ENCODE assay signal across 1 cellular context in the genomic region with DNA sequence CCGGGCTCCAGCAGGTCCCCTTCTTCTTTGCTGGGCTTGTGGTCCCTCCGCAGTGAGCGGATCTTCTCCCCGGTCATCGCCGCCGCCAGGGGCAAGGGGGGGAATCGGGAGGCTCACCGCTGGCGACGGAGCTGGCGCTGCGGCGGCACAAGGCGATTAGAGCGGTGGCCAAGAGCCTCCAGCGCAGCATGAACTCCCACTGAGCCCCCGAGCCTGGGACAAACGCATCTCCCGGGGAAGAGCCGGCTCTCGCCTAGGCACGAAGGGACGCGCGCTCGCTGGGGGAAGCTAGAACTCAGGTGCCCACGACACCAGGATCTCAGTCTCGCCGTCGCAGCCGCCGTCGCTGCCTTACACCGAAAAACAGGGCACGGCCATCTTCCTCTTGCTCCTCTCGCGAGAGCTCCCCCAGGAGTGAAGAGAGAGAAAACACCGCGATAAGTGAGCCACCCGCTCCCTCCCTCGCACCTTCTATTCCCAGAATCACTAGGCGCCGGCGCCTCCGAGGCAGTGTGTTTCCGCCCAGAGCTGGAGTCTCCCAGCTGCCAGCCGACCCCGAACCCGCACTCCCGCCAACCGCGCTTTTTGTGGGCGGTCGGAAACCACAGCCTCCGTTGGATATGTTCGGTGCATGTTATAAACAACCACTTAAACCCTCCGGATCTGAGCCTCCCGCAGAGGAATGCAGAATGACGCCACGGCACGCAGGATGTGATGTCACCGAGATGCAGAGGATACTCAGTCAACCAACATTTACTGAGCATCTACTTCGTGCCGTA.
TF ChIP-seq lines count a peak whose summit lies in the region.

A gene with protein sequence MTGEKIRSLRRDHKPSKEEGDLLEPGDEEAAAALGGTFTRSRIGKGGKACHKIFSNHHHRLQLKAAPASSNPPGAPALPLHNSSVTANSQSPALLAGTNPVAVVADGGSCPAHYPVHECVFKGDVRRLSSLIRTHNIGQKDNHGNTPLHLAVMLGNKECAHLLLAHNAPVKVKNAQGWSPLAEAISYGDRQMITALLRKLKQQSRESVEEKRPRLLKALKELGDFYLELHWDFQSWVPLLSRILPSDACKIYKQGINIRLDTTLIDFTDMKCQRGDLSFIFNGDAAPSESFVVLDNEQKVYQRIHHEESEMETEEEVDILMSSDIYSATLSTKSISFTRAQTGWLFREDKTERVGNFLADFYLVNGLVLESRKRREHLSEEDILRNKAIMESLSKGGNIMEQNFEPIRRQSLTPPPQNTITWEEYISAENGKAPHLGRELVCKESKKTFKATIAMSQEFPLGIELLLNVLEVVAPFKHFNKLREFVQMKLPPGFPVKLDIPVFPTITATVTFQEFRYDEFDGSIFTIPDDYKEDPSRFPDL (minus strand): TSS at position 391 of the 779 bp plus-strand sequence. CDS start 314 bp downstream, at position 77.

TF ChIP-seq in K562, 482 proteins besides CTCF, POLR2A, EP300 and RAD21 (continued from another document and continues in another):
- TF ChIP-seq, protein P1, sequence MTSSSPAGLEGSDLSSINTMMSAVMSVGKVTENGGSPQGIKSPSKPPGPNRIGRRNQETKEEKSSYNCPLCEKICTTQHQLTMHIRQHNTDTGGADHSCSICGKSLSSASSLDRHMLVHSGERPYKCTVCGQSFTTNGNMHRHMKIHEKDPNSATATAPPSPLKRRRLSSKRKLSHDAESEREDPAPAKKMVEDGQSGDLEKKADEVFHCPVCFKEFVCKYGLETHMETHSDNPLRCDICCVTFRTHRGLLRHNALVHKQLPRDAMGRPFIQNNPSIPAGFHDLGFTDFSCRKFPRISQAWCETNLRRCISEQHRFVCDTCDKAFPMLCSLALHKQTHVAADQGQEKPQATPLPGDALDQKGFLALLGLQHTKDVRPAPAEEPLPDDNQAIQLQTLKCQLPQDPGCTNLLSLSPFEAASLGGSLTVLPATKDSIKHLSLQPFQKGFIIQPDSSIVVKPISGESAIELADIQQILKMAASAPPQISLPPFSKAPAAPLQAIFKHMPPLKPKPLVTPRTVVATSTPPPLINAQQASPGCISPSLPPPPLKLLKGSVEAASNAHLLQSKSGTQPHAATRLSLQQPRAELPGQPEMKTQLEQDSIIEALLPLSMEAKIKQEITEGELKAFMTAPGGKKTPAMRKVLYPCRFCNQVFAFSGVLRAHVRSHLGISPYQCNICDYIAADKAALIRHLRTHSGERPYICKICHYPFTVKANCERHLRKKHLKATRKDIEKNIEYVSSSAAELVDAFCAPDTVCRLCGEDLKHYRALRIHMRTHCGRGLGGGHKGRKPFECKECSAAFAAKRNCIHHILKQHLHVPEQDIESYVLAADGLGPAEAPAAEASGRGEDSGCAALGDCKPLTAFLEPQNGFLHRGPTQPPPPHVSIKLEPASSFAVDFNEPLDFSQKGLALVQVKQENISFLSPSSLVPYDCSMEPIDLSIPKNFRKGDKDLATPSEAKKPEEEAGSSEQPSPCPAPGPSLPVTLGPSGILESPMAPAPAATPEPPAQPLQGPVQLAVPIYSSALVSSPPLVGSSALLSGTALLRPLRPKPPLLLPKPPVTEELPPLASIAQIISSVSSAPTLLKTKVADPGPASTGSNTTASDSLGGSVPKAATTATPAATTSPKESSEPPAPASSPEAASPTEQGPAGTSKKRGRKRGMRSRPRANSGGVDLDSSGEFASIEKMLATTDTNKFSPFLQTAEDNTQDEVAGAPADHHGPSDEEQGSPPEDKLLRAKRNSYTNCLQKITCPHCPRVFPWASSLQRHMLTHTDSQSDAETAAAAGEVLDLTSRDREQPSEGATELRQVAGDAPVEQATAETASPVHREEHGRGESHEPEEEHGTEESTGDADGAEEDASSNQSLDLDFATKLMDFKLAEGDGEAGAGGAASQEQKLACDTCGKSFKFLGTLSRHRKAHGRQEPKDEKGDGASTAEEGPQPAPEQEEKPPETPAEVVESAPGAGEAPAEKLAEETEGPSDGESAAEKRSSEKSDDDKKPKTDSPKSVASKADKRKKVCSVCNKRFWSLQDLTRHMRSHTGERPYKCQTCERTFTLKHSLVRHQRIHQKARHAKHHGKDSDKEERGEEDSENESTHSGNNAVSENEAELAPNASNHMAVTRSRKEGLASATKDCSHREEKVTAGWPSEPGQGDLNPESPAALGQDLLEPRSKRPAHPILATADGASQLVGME (CRISPR knock-in tag; IDR thresholded peaks at IDR 0.05) = 0 out of 2 replicates have a peak, but pooled peaks have one; percentile 11
- TF ChIP-seq TAF15 (IDR thresholded peaks at IDR 0.05; ENCODE audit: low read depth, low read length) (no peak), HDAC8 (tag; IDR thresholded peaks at IDR 0.05) (no peak), SAFB (IDR thresholded peaks at IDR 0.05; ENCODE audit: borderline replicate concordance, low read depth, low read length) (no peak), MYNN (IDR thresholded peaks at IDR 0.05) (no peak), MYNN (CRISPR knock-in tag; IDR thresholded peaks at IDR 0.05) (no peak), KDM1A (IDR thresholded peaks at IDR 0.05) (peak in 1 of 2 experiments; percentile 96; a peak in 2 of 4 replicates), NEUROD1 (IDR thresholded peaks at IDR 0.05; ENCODE audit: borderline replicate concordance, low read depth, low read length, partially characterized antibody) (peak; percentile 41), DACH1 (IDR thresholded peaks at IDR 0.05; ENCODE audit: partially characterized antibody) (no peak), SRSF9 (IDR thresholded peaks at IDR 0.05; ENCODE audit: borderline replicate concordance, low read depth, low read length) (no peak), HCFC1 (IDR thresholded peaks at IDR 0.05; ENCODE audit: low read depth, low read length) (peak; percentile 58), ZNF551 (CRISPR knock-in tag; IDR thresholded peaks at IDR 0.05) (no peak), MTA2 (IDR thresholded peaks at IDR 0.05; ENCODE audit: low read depth) (no peak), FOXA3 (CRISPR knock-in tag; conservative IDR thresholded peaks at IDR 0.05 in 1 of 2, IDR thresholded peaks at IDR 0.05 in 1 of 2) (0 out of 4 replicates have a peak, but pooled peaks of 1 of the 2 experiments have one; percentile 21), ZNF668 (CRISPR knock-in tag; IDR thresholded peaks at IDR 0.05) (no peak), BCL6 (CRISPR knock-in tag; IDR thresholded peaks at IDR 0.05) (0 out of 2 replicates have a peak, but pooled peaks have one; percentile 35), IRF2 (CRISPR knock-in tag; IDR thresholded peaks at IDR 0.05) (no peak), HLTF (IDR thresholded peaks at IDR 0.05) (0 out of 2 replicates have a peak, but pooled peaks have one; percentile 63), ZNF253 (CRISPR knock-in tag; conservative IDR thresholded peaks at IDR 0.05) (no peak), NCOR1 (IDR thresholded peaks at IDR 0.05) (peak; percentile 62), TBP (optimal IDR thresholded peaks at IDR 0.05; ENCODE audit: low read depth, low read length) (peak; percentile 96), E2F3 (CRISPR knock-in tag; IDR thresholded peaks at IDR 0.05) (peak; percentile 75; the same call in 1 of the 2 replicates), SMARCA5 (IDR thresholded peaks at IDR 0.05) (no peak; the same call in none of the 2 replicates), PRMT5 (CRISPR knock-in tag; IDR thresholded peaks at IDR 0.05) (no peak), ZNF146 (CRISPR knock-in tag; IDR thresholded peaks at IDR 0.05; ENCODE audit: unreplicated experiment) (peak; percentile 10), PHB (CRISPR knock-in tag; IDR thresholded peaks at IDR 0.05) (no peak), ZNF121 (CRISPR knock-in tag; conservative IDR thresholded peaks at IDR 0.05) (no peak), ZNF134 (CRISPR knock-in tag; conservative IDR thresholded peaks at IDR 0.05) (peak; percentile 71)
- TF ChIP-seq, protein P2, sequence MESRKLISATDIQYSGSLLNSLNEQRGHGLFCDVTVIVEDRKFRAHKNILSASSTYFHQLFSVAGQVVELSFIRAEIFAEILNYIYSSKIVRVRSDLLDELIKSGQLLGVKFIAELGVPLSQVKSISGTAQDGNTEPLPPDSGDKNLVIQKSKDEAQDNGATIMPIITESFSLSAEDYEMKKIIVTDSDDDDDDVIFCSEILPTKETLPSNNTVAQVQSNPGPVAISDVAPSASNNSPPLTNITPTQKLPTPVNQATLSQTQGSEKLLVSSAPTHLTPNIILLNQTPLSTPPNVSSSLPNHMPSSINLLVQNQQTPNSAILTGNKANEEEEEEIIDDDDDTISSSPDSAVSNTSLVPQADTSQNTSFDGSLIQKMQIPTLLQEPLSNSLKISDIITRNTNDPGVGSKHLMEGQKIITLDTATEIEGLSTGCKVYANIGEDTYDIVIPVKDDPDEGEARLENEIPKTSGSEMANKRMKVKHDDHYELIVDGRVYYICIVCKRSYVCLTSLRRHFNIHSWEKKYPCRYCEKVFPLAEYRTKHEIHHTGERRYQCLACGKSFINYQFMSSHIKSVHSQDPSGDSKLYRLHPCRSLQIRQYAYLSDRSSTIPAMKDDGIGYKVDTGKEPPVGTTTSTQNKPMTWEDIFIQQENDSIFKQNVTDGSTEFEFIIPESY (CRISPR knock-in tag; IDR thresholded peaks at IDR 0.05) = peak; percentile 46; the same call in 1 of the 2 replicates
- TF ChIP-seq, protein P3, sequence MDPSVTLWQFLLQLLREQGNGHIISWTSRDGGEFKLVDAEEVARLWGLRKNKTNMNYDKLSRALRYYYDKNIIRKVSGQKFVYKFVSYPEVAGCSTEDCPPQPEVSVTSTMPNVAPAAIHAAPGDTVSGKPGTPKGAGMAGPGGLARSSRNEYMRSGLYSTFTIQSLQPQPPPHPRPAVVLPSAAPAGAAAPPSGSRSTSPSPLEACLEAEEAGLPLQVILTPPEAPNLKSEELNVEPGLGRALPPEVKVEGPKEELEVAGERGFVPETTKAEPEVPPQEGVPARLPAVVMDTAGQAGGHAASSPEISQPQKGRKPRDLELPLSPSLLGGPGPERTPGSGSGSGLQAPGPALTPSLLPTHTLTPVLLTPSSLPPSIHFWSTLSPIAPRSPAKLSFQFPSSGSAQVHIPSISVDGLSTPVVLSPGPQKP (CRISPR knock-in tag; IDR thresholded peaks at IDR 0.05) = no peak
- TF ChIP-seq, protein P4, sequence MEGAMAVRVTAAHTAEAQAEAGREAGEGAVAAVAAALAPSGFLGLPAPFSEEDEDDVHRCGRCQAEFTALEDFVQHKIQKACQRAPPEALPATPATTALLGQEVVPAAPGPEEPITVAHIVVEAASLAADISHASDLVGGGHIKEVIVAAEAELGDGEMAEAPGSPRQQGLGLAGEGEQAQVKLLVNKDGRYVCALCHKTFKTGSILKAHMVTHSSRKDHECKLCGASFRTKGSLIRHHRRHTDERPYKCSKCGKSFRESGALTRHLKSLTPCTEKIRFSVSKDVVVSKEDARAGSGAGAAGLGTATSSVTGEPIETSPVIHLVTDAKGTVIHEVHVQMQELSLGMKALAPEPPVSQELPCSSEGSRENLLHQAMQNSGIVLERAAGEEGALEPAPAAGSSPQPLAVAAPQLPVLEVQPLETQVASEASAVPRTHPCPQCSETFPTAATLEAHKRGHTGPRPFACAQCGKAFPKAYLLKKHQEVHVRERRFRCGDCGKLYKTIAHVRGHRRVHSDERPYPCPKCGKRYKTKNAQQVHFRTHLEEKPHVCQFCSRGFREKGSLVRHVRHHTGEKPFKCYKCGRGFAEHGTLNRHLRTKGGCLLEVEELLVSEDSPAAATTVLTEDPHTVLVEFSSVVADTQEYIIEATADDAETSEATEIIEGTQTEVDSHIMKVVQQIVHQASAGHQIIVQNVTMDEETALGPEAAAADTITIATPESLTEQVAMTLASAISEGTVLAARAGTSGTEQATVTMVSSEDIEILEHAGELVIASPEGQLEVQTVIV (CRISPR knock-in tag; IDR thresholded peaks at IDR 0.05; ENCODE audit: borderline replicate concordance) = no peak
- TF ChIP-seq, protein P5, sequence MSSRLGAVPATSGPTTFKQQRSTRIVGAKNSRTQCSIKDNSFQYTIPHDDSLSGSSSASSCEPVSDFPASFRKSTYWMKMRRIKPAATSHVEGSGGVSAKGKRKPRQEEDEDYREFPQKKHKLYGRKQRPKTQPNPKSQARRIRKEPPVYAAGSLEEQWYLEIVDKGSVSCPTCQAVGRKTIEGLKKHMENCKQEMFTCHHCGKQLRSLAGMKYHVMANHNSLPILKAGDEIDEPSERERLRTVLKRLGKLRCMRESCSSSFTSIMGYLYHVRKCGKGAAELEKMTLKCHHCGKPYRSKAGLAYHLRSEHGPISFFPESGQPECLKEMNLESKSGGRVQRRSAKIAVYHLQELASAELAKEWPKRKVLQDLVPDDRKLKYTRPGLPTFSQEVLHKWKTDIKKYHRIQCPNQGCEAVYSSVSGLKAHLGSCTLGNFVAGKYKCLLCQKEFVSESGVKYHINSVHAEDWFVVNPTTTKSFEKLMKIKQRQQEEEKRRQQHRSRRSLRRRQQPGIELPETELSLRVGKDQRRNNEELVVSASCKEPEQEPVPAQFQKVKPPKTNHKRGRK (tag; IDR thresholded peaks at IDR 0.05) = no peak
- TF ChIP-seq, protein P6, sequence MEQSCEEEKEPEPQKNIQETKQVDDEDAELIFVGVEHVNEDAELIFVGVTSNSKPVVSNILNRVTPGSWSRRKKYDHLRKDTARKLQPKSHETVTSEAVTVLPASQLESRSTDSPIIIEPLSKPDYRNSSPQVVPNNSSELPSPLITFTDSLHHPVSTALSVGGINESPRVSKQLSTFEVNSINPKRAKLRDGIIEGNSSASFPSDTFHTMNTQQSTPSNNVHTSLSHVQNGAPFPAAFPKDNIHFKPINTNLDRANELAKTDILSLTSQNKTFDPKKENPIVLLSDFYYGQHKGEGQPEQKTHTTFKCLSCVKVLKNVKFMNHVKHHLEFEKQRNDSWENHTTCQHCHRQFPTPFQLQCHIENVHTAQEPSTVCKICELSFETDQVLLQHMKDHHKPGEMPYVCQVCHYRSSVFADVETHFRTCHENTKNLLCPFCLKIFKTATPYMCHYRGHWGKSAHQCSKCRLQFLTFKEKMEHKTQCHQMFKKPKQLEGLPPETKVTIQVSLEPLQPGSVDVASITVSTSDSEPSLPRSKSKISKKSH (CRISPR knock-in tag; IDR thresholded peaks at IDR 0.05) = no peak
- TF ChIP-seq, protein P7, sequence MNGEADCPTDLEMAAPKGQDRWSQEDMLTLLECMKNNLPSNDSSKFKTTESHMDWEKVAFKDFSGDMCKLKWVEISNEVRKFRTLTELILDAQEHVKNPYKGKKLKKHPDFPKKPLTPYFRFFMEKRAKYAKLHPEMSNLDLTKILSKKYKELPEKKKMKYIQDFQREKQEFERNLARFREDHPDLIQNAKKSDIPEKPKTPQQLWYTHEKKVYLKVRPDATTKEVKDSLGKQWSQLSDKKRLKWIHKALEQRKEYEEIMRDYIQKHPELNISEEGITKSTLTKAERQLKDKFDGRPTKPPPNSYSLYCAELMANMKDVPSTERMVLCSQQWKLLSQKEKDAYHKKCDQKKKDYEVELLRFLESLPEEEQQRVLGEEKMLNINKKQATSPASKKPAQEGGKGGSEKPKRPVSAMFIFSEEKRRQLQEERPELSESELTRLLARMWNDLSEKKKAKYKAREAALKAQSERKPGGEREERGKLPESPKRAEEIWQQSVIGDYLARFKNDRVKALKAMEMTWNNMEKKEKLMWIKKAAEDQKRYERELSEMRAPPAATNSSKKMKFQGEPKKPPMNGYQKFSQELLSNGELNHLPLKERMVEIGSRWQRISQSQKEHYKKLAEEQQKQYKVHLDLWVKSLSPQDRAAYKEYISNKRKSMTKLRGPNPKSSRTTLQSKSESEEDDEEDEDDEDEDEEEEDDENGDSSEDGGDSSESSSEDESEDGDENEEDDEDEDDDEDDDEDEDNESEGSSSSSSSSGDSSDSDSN (IDR thresholded peaks at IDR 0.05; ENCODE audit: borderline replicate concordance in 1 of 2, low read depth in 2 of 2, low read length in 2 of 2) = peak; percentile 20 to 49; a peak in 2 of 4 replicates
- TF ChIP-seq, protein P8, sequence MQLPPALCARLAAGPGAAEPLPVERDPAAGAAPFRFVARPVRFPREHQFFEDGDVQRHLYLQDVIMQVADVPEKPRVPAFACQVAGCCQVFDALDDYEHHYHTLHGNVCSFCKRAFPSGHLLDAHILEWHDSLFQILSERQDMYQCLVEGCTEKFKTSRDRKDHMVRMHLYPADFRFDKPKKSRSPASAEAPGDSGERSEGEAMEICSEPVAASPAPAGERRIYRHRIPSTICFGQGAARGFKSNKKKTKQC (CRISPR knock-in tag; IDR thresholded peaks at IDR 0.05) = no peak; the same call in 1 of the 2 replicates
